Comparison of ENCODE assay signal across 25 cellular contexts in genomic region chr6:361411-362132, GRCh38. TPM values are rescaled to one million over a fixed set of nuclear protein-coding genes. Genes with fewer than 3 reads are reported as not detected.
"Had no signal": no experiment of that assay in that cellular context is flagged by ENCODE, and none has a peak within 500 bp of the region (broad histone marks: within the 10 kb centered on the region; RNA-seq: fewer than 3 reads in every experiment).

No MANE protein-coding gene starts in this region.

- H3K9me3 Mint-ChIP-seq: T-helper 2 cell treated with Interferon-gamma antibody and Interleukin-4, amounts not matched to agents 5 μg/mL and 100 μg/mL, for 36 hours had no signal

- H3K27ac ChIP-seq: body of pancreas, cardiac muscle cell, lower lobe of right lung, tibial artery, VCaP had no signal

- H3K4me3 Mint-ChIP-seq: activated CD4-positive, alpha-beta T cell treated with anti-CD3 and anti-CD28 coated beads, Interleukin-2, amount 10 ng/mL, durations not matched to agents 7 days and 5 days; activated CD8-positive, alpha-beta T cell treated with anti-CD3 and anti-CD28 coated beads, Interleukin-2, amount 10 ng/mL, durations not matched to agents 7 days and 5 days; activated T-helper 1 cell treated with anti-CD3 and anti-CD28 coated beads, Interleukin-12 subunit alpha, Interleukin-12 subunit beta, Interleukin-2, Interleukin-4 antibody, amounts not matched to agents 30 ng/mL and 10 ng/mL and 1 ng/mL, durations not matched to agents 14 hours and 24 hours and 36 hours; naive thymus-derived CD8-positive, alpha-beta T cell; stimulated activated naive CD8-positive, alpha-beta T cell treated with anti-CD3 and anti-CD28 coated beads, Interleukin-15, Interleukin-2, amounts not matched to agents 100 ng/mL and 50 ng/mL, for 24 hours; T-cell; T-helper 2 cell treated with Interferon-gamma antibody and Interleukin-4, amounts not matched to agents 5 μg/mL and 100 μg/mL, for 36 hours had no signal

- H3K4me1 ChIP-seq: body of pancreas, lower lobe of right lung, tibial artery had no signal

- H3K27ac Mint-ChIP-seq: activated CD4-positive, alpha-beta T cell treated with anti-CD3 and anti-CD28 coated beads, Interleukin-2, amount 10 ng/mL, durations not matched to agents 7 days and 5 days; activated CD8-positive, alpha-beta T cell treated with anti-CD3 and anti-CD28 coated beads, Interleukin-2, amount 10 ng/mL, durations not matched to agents 7 days and 5 days; activated T-helper 1 cell treated with anti-CD3 and anti-CD28 coated beads, Interleukin-12 subunit alpha, Interleukin-12 subunit beta, Interleukin-2, Interleukin-4 antibody, amounts not matched to agents 30 ng/mL and 10 ng/mL and 1 ng/mL, durations not matched to agents 14 hours and 24 hours and 36 hours; progenitor cell of endocrine pancreas; stimulated activated naive CD8-positive, alpha-beta T cell treated with anti-CD3 and anti-CD28 coated beads, Interleukin-15, Interleukin-2, amounts not matched to agents 100 ng/mL and 50 ng/mL, for 24 hours; T-cell; T-helper 2 cell treated with Interferon-gamma antibody and Interleukin-4, amounts not matched to agents 5 μg/mL and 100 μg/mL, for 36 hours had no signal

- H3K36me3 ChIP-seq: cardiac muscle cell, lower lobe of right lung, tibial artery had no signal

- ATAC-seq: activated CD8-positive, alpha-beta T cell treated with anti-CD3 and anti-CD28 coated beads, Interleukin-2, amount 10 ng/mL, durations not matched to agents 7 days and 5 days; body of pancreas; esophagus mucosa; left colon; lower lobe of right lung; naive thymus-derived CD8-positive, alpha-beta T cell; T-cell had no signal

- FAIRE-seq: frontal cortex had no signal

- H3K4me3 ChIP-seq: body of pancreas, cardiac muscle cell, lower lobe of right lung, tibial artery had no signal

- H3K27me3 Mint-ChIP-seq: activated CD4-positive, alpha-beta T cell treated with anti-CD3 and anti-CD28 coated beads, Interleukin-2, amount 10 ng/mL, durations not matched to agents 7 days and 5 days; naive thymus-derived CD8-positive, alpha-beta T cell; stimulated activated naive CD8-positive, alpha-beta T cell treated with anti-CD3 and anti-CD28 coated beads, Interleukin-15, Interleukin-2, amounts not matched to agents 100 ng/mL and 50 ng/mL, for 24 hours; T-cell had no signal

- DNase-seq: activated CD4-positive, alpha-beta T cell treated with anti-CD3 and anti-CD28 coated beads, Interleukin-2, amount 10 ng/mL, durations not matched to agents 7 days and 5 days; activated CD4-positive, CD25-positive, alpha-beta regulatory T cell treated with anti-CD3 and anti-CD28 coated beads, Interleukin-2, amount 50 U/mL, for 72 hours; activated CD8-positive, alpha-beta T cell treated with anti-CD3 and anti-CD28 coated beads, Interleukin-2, amount 10 ng/mL, durations not matched to agents 7 days and 5 days; activated gamma-delta T cell; activated naive CD4-positive, alpha-beta T cell treated with anti-CD3 and anti-CD28 coated beads, Interleukin-2, amount 50 U/mL, for 16 hours; anterior cingulate cortex; body of pancreas; dermis blood vessel endothelial cell; effector CD8-positive, alpha-beta T cell; islet precursor cell; left colon; naive thymus-derived CD8-positive, alpha-beta T cell; retina; stimulated activated CD4-positive, alpha-beta T cell treated with anti-CD3 and anti-CD28 coated beads, Interleukin-4, amount 100 ng/mL, for 1 hour; T-cell; tibial artery had no signal

RNA-seq across cellular contexts. Expression of gene IRF4, which starts 30.0 kb away (rescaled TPM):
- total RNA-seq: cardiac muscle cell, dermis blood vessel endothelial cell, frontal cortex, progenitor cell of endocrine pancreas had no signal
- polyA plus RNA-seq: cardiac muscle cell had no signal
